In genomic region chr1:148679050-148679786, GRCh38 we compare ENCODE assay signal across 8 cellular contexts.
A peak's percentile ranks its signal among the peaks of the same experiment; 100 is the strongest.
DNase-seq lines count a peak whose midpoint lies in the region; ATAC-seq and TF ChIP-seq lines count a peak whose summit lies in the region.
"Not testable (repeated sequence)": the region's sequence is repeated elsewhere in the genome, so short reads cannot be mapped to it uniquely, and the experiment has no call there.

No MANE protein-coding gene starts in this region.

- TF ChIP-seq POLR2A in Raji (IDR thresholded peaks at IDR 0.05; ENCODE audit: insufficient read depth, low read depth, low read length): peak; percentile 43
- not testable (repeated sequence) for TF ChIP-seq POLR2A in spleen (IDR thresholded peaks at IDR 0.05)

- H3K27ac ChIP-seq in cardiac muscle cell (peak overlapping the region; percentile 75), spleen (peak overlapping the region in 4 of 8 donors; percentile 59 to 85 (median 74))

- DNase-seq in BE2C (peak; percentile 1), cardiac muscle cell (ENCODE audit: low read depth in 1 of 2, low spot score in 1 of 2) (peak in 1 of 2 donors; percentile 50), mucosa of gallbladder (ENCODE audit: low spot score) (peak; percentile 43), spleen (peak; percentile 85)
- not testable (repeated sequence) for DNase-seq in HFF-Myc (ENCODE audit: extremely low read depth, low read depth)
- peak; percentile 64 for DNase-seq in activated T-cell treated with anti-CD3 and anti-CD28 coated beads, Interleukin-2, amount 50 U/mL, for 1 hour
- peak; percentile 14 to 42 for DNase-seq in central memory CD8-positive, alpha-beta T cell (ENCODE audit: low spot score in 2 of 2)

- not testable (repeated sequence) for H3K4me1 Mint-ChIP-seq in central memory CD8-positive, alpha-beta T cell

- peak; percentile 52 for ATAC-seq in central memory CD8-positive, alpha-beta T cell (replicated peaks; ENCODE audit: extremely low read depth, poor library complexity, severe bottlenecking)

- H3K36me3 ChIP-seq in BE2C, cardiac muscle cell, spleen: not testable (repeated sequence)

- not testable (repeated sequence) for H3K4me1 ChIP-seq in BE2C; cardiac muscle cell (ENCODE audit: low read depth); spleen

- H3K27me3 Mint-ChIP-seq in central memory CD8-positive, alpha-beta T cell: not testable (repeated sequence)

- H3K4me3 ChIP-seq in BE2C (ENCODE audit: low read depth, low read length): not testable (repeated sequence)
- H3K4me3 ChIP-seq in HFF-Myc (replicated peaks; ENCODE audit: low read depth, low read length) (peak overlapping the region; percentile 48), cardiac muscle cell (peak overlapping the region; percentile 76), spleen (peak overlapping the region in 4 of 8 donors; percentile 40 to 73 (median 49))

- H3K27me3 ChIP-seq in BE2C; cardiac muscle cell; spleen (replicated peaks in 1 of 7): not testable (repeated sequence)

- WGBS in spleen, 5 donors: 0 to 2% (median 0%) methylated on average over 7 to 30 of the region's 77 CpGs; no CpG with 5 or more reads in 2 of the 5 donors

- H3K36me3 Mint-ChIP-seq in central memory CD8-positive, alpha-beta T cell (ENCODE audit: insufficient read depth): not testable (repeated sequence)

- TF ChIP-seq CTCF in BE2C (IDR thresholded peaks at IDR 0.05; ENCODE audit: low read depth, low read length); HFF-Myc (IDR thresholded peaks at IDR 0.05; ENCODE audit: low read depth, low read length, missing control alignments); cardiac muscle cell (IDR thresholded peaks at IDR 0.05; ENCODE audit: low read depth, low read length); spleen (IDR thresholded peaks at IDR 0.05 in 8 of 11, conservative IDR thresholded peaks at IDR 0.05 in 3 of 11): not testable (repeated sequence)

- intact Hi-C loops in spleen (cut with DNase I; ENCODE audit: low total_unique reads): not testable (repeated sequence)

- H3K9me3 ChIP-seq in BE2C; cardiac muscle cell (ENCODE audit: low read depth); spleen: not testable (repeated sequence)

- H3K4me3 Mint-ChIP-seq in central memory CD8-positive, alpha-beta T cell: peak overlapping the region; percentile 70

- H3K9me3 Mint-ChIP-seq in central memory CD8-positive, alpha-beta T cell: not testable (repeated sequence)

- H3K27ac Mint-ChIP-seq in central memory CD8-positive, alpha-beta T cell (ENCODE audit: low read depth): not testable (repeated sequence)
